21 cellular contexts compared by ENCODE assay signal in the genomic region with DNA sequence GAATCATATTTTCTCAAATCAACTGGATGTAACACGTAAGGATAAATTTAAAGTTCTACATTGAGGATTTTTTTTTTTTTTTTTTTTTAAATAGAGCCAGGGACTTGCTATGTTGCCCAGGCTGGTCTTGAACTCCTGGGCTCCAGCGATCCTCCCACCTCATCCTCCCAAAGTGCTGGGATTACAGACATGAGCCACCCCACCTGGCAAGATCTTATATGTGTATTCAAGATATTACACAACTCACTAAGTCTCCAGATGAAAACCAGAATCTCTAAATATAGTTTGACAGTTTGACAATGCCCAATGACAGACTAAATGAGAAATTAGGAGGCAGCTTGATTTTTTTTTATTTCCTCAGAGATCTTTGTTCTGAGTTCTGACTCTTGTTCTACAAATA. TPM values are rescaled to one million over a fixed set of nuclear protein-coding genes. Genes with fewer than 3 reads are reported as not detected.
DNase-seq lines count a peak whose midpoint lies in the region; ATAC-seq and TF ChIP-seq lines count a peak whose summit lies in the region.
"Had no signal": no experiment of that assay in that cellular context is flagged by ENCODE, and none has a peak within 500 bp of the region (broad histone marks: within the 10 kb centered on the region; RNA-seq: fewer than 3 reads in every experiment).

No MANE protein-coding gene starts in this region.

- no peaks in the 10 kb centered on the region for H3K27me3 ChIP-seq in CD4-positive, alpha-beta T cell (ENCODE audit: control insufficient read depth, insufficient read depth, low read length)
- H3K27me3 ChIP-seq: BE2C had no signal

- no peak for TF ChIP-seq CTCF in activated CD8-positive, alpha-beta T cell treated with anti-CD3 and anti-CD28 coated beads for 36 hours (IDR thresholded peaks at IDR 0.05)
- no peak for TF ChIP-seq CTCF in CD4-positive, alpha-beta T cell (IDR thresholded peaks at IDR 0.05)
- TF ChIP-seq CTCF in natural killer cell (IDR thresholded peaks at IDR 0.05) = no peak

- no peak overlapping the region for H3K4me3 Mint-ChIP-seq in activated CD8-positive, alpha-beta T cell treated with anti-CD3 and anti-CD28 coated beads for 36 hours
- H3K4me3 Mint-ChIP-seq in activated CD8-positive, alpha-beta T cell treated with anti-CD3 and anti-CD28 coated beads, Interleukin-2, amount 10 ng/mL, durations not matched to agents 7 days and 5 days = no peak overlapping the region
- no peak overlapping the region for H3K4me3 Mint-ChIP-seq in CD4-positive, alpha-beta T cell
- no peak overlapping the region for H3K4me3 Mint-ChIP-seq in T-helper 17 cell
- no peak overlapping the region for H3K4me3 Mint-ChIP-seq in natural killer cell
- H3K4me3 Mint-ChIP-seq: CD8-positive, alpha-beta T cell had no signal

- intact Hi-C loops in activated CD8-positive, alpha-beta T cell treated with anti-CD3 and anti-CD28 coated beads for 36 hours (cut with micrococcal nuclease) = no loop called here
- intact Hi-C loops in CD4-positive, alpha-beta T cell (cut with DNase I, micrococcal nuclease) = loop anchor here (10.0 kb wide), 2 partner anchors 63 to 117 kb away; a partner anchor contains a TSS
- intact Hi-C loops in head of caudate nucleus (cut with DNase I) (no loop called here), natural killer cell (cut with micrococcal nuclease) (no loop called here)

- no peaks in the 10 kb centered on the region for H3K27me3 Mint-ChIP-seq in activated CD8-positive, alpha-beta T cell treated with anti-CD3 and anti-CD28 coated beads for 36 hours
- H3K27me3 Mint-ChIP-seq in activated CD8-positive, alpha-beta T cell treated with anti-CD3 and anti-CD28 coated beads, Interleukin-2, amount 10 ng/mL, durations not matched to agents 7 days and 5 days (ENCODE audit: low read depth) = no peaks in the 10 kb centered on the region
- no peaks in the 10 kb centered on the region for H3K27me3 Mint-ChIP-seq in CD4-positive, alpha-beta T cell
- no peaks in the 10 kb centered on the region for H3K27me3 Mint-ChIP-seq in T-helper 17 cell
- H3K27me3 Mint-ChIP-seq in natural killer cell (ENCODE audit: low read depth in 2 of 2) = no peaks in the 10 kb centered on the region

- no peak overlapping the region for H3K27ac ChIP-seq in CD4-positive, alpha-beta T cell (ENCODE audit: low read depth, low read length)
- H3K27ac ChIP-seq: GM23248 had no signal

- H3K36me3 Mint-ChIP-seq in activated CD8-positive, alpha-beta T cell treated with anti-CD3 and anti-CD28 coated beads for 36 hours (ENCODE audit: low read depth) = peaks cover 32% of the 10 kb centered on the region
- peaks cover 59% of the 10 kb centered on the region for H3K36me3 Mint-ChIP-seq in activated CD8-positive, alpha-beta T cell treated with anti-CD3 and anti-CD28 coated beads, Interleukin-2, amount 10 ng/mL, durations not matched to agents 7 days and 5 days (ENCODE audit: low read depth)
- H3K36me3 Mint-ChIP-seq in CD4-positive, alpha-beta T cell (ENCODE audit: low read depth) = peaks cover 76% of the 10 kb centered on the region
- H3K36me3 Mint-ChIP-seq in T-helper 17 cell (ENCODE audit: low read depth) (no peaks in the 10 kb centered on the region), natural killer cell (no peaks in the 10 kb centered on the region)

- peaks cover 41% of the 10 kb centered on the region for H3K4me1 Mint-ChIP-seq in activated CD8-positive, alpha-beta T cell treated with anti-CD3 and anti-CD28 coated beads for 36 hours (ENCODE audit: low read depth)
- peaks cover 29% of the 10 kb centered on the region for H3K4me1 Mint-ChIP-seq in activated CD8-positive, alpha-beta T cell treated with anti-CD3 and anti-CD28 coated beads, Interleukin-2, amount 10 ng/mL, durations not matched to agents 7 days and 5 days (ENCODE audit: low read depth)
- peaks cover 44% of the 10 kb centered on the region for H3K4me1 Mint-ChIP-seq in CD4-positive, alpha-beta T cell (ENCODE audit: low read depth)
- H3K4me1 Mint-ChIP-seq in T-helper 17 cell = peaks cover 32% of the 10 kb centered on the region
- peaks cover 48 to 57% of the 10 kb centered on the region in 2 donors for H3K4me1 Mint-ChIP-seq in natural killer cell

- CTCF ChIA-PET in activated CD8-positive, alpha-beta T cell treated with anti-CD3 and anti-CD28 coated beads for 36 hours (lab: Charles Lee) = interaction anchor here (1.4 to 1.6 kb wide), 2 partner anchors 33 to 431 kb away, joined by 3 read pairs; no protein-coding TSS in a partner anchor
- CTCF ChIA-PET in activated CD8-positive, alpha-beta T cell treated with anti-CD3 and anti-CD28 coated beads, Interleukin-2, amount 10 ng/mL, durations not matched to agents 7 days and 5 days (lab: Charles Lee) = no interaction called here
- CTCF ChIA-PET in CD4-positive, alpha-beta T cell (lab: Charles Lee) = no interaction called here

- no peaks in the 10 kb centered on the region for H3K9me3 ChIP-seq in CD4-positive, alpha-beta T cell (ENCODE audit: control insufficient read depth, low read length)
- H3K9me3 ChIP-seq in T-helper 17 cell (ENCODE audit: control insufficient read depth, low read length, poor library complexity, severe bottlenecking) = no peaks in the 10 kb centered on the region
- H3K9me3 ChIP-seq: BE2C had no signal

- peak overlapping the region; percentile 34 for H3K27ac Mint-ChIP-seq in activated CD8-positive, alpha-beta T cell treated with anti-CD3 and anti-CD28 coated beads for 36 hours
- H3K27ac Mint-ChIP-seq in activated CD8-positive, alpha-beta T cell treated with anti-CD3 and anti-CD28 coated beads, Interleukin-2, amount 10 ng/mL, durations not matched to agents 7 days and 5 days = no peak overlapping the region
- peak overlapping the region; percentile 55 for H3K27ac Mint-ChIP-seq in CD4-positive, alpha-beta T cell
- H3K27ac Mint-ChIP-seq in T-helper 17 cell = peak overlapping the region; percentile 34
- H3K27ac Mint-ChIP-seq in natural killer cell = peak overlapping the region in 1 of 2 donors; percentile 58

- H3K9me3 Mint-ChIP-seq in activated CD8-positive, alpha-beta T cell treated with anti-CD3 and anti-CD28 coated beads for 36 hours = no peaks in the 10 kb centered on the region
- H3K9me3 Mint-ChIP-seq in activated CD8-positive, alpha-beta T cell treated with anti-CD3 and anti-CD28 coated beads, Interleukin-2, amount 10 ng/mL, durations not matched to agents 7 days and 5 days (ENCODE audit: insufficient read depth) = no peaks in the 10 kb centered on the region
- H3K9me3 Mint-ChIP-seq in CD4-positive, alpha-beta T cell = no peaks in the 10 kb centered on the region
- H3K9me3 Mint-ChIP-seq in natural killer cell = no peaks in the 10 kb centered on the region
- H3K9me3 Mint-ChIP-seq: CD8-positive, alpha-beta T cell had no signal

- POLR2A ChIA-PET in activated CD8-positive, alpha-beta T cell treated with anti-CD3 and anti-CD28 coated beads for 36 hours (lab: Charles Lee) = interaction anchor here (0.6 to 1.2 kb wide), 2 partner anchors 15 to 79 kb away, joined by 3 read pairs; no protein-coding TSS in a partner anchor
- POLR2A ChIA-PET in activated CD8-positive, alpha-beta T cell treated with anti-CD3 and anti-CD28 coated beads, Interleukin-2, amount 10 ng/mL, durations not matched to agents 7 days and 5 days (lab: Charles Lee) = no interaction called here
- POLR2A ChIA-PET in CD4-positive, alpha-beta T cell (lab: Charles Lee) = interaction anchor here (0.7 kb wide), 2 partner anchors 245 to 746 kb away, joined by 3 read pairs; no protein-coding TSS in a partner anchor

- no peak for ATAC-seq in activated CD8-positive, alpha-beta T cell treated with anti-CD3 and anti-CD28 coated beads for 36 hours
- ATAC-seq in activated CD8-positive, alpha-beta T cell treated with anti-CD3 and anti-CD28 coated beads, Interleukin-2, amount 10 ng/mL, durations not matched to agents 7 days and 5 days = no peak
- no peak for ATAC-seq in CD4-positive, alpha-beta T cell (ENCODE audit: poor library complexity)
- ATAC-seq in T-helper 17 cell = no peak
- no peak for ATAC-seq in natural killer cell
- no peak for ATAC-seq in GM19035 (IDR thresholded peaks at IDR 0.05; ENCODE audit: unreplicated experiment)
- no peak for ATAC-seq in HG02588 (IDR thresholded peaks at IDR 0.05; ENCODE audit: unreplicated experiment)
- ATAC-seq: CD8-positive, alpha-beta T cell; GM12878 had no signal

- no peak for DNase-seq in activated CD8-positive, alpha-beta T cell treated with anti-CD3 and anti-CD28 coated beads for 36 hours
- no peak for DNase-seq in activated CD8-positive, alpha-beta T cell treated with anti-CD3 and anti-CD28 coated beads, Interleukin-2, amount 10 ng/mL, durations not matched to agents 7 days and 5 days
- DNase-seq in CD4-positive, alpha-beta T cell = no peak
- DNase-seq in T-helper 17 cell (no peak), head of caudate nucleus (peak in 26 of 42 donors; percentile 11 to 73 (median 39)), natural killer cell (no peak)
- DNase-seq: 8988T; BE2C; CD8-positive, alpha-beta T cell; DMS53; EL; GM23248; HCEC 1CT; Kasumi-1; NCI-H1417 treated with DMSO at 0.1 percent for 48 hours; NCI-H187 treated with DMSO at 0.1 percent for 48 hours; NCI-H226; NCI-H524 treated with DMSO at 0.1 percent for 48 hours had no signal

RNA-seq across cellular contexts. Expression of a gene that starts 6.8 kb away (rescaled TPM):
- total RNA-seq in activated CD8-positive, alpha-beta T cell treated with anti-CD3 and anti-CD28 coated beads for 36 hours = 10 to 100 TPM; 56.2 to 60.5 TPM
- 10 to 100 TPM; 63.8 to 68.9 TPM for total RNA-seq in activated CD8-positive, alpha-beta T cell treated with anti-CD3 and anti-CD28 coated beads, Interleukin-2, amount 10 ng/mL, durations not matched to agents 7 days and 5 days
- 10 to 100 TPM; 71.1 to 81.2 TPM for total RNA-seq in CD4-positive, alpha-beta T cell
- total RNA-seq in T-helper 17 cell (10 to 100 TPM; 85.0 to 86.4 TPM), natural killer cell (100 to 1,000 TPM; 115 to 133 (median 115) TPM)

RNA-seq across cellular contexts. Expression of a gene that starts 7.1 kb away (rescaled TPM):
- 100 to 1,000 TPM; 160 to 173 TPM for total RNA-seq in activated CD8-positive, alpha-beta T cell treated with anti-CD3 and anti-CD28 coated beads for 36 hours
- 100 to 1,000 TPM; 120 to 135 TPM for total RNA-seq in activated CD8-positive, alpha-beta T cell treated with anti-CD3 and anti-CD28 coated beads, Interleukin-2, amount 10 ng/mL, durations not matched to agents 7 days and 5 days
- 100 to 1,000 TPM; 105 to 106 TPM for total RNA-seq in CD4-positive, alpha-beta T cell
- total RNA-seq in T-helper 17 cell = 100 to 1,000 TPM in 1 of 2 donors, 10 to 100 TPM in 1; 98.9 to 127 TPM
- 10 to 100 TPM; 83.9 to 97.5 (median 96.4) TPM for total RNA-seq in natural killer cell

Comparison
In these comparisons a context has a peak if more than half of its experiments do, and no peak if none do; other contexts are left out.
1. DNase-seq: peak in head of caudate nucleus (26 of 42); none in activated CD8-positive, alpha-beta T cell treated with anti-CD3 and anti-CD28 coated beads for 36 hours (single experiment), activated CD8-positive, alpha-beta T cell treated with anti-CD3 and anti-CD28 coated beads, Interleukin-2, amount 10 ng/mL, durations not matched to agents 7 days and 5 days (single experiment), CD4-positive, alpha-beta T cell (0 of 10), T-helper 17 cell (0 of 3) and natural killer cell (single experiment).
2. intact Hi-C loops: an anchor here in CD4-positive, alpha-beta T cell (10.0 kb wide); none called in activated CD8-positive, alpha-beta T cell treated with anti-CD3 and anti-CD28 coated beads for 36 hours, head of caudate nucleus and natural killer cell.